8 cellular contexts compared by ENCODE assay signal in genomic region chr12:13350381-13350780, GRCh38.
"Had no signal": no experiment of that assay in that cellular context is flagged by ENCODE, and none has a peak within 500 bp of the region (broad histone marks: within the 10 kb centered on the region; RNA-seq: fewer than 3 reads in every experiment).

No MANE protein-coding gene starts in this region.

- H3K4me3 ChIP-seq: GM23338 had no signal

- DNase-seq: H9, HCEC 1CT, KBM-7 had no signal

- FAIRE-seq: H1, H54, HTR-8/SVneo had no signal

- ATAC-seq: GM23338 had no signal

- H3K27ac ChIP-seq: KMS-11 had no signal

- H2AFZ ChIP-seq: GM23338 had no signal

- H3K4me2 ChIP-seq: GM23338, KMS-11 had no signal

- H3K9ac ChIP-seq: KMS-11 had no signal
